ENCODE assay signal across 17 cellular contexts in genomic region chr11:3052109-3052479, GRCh38. TPM values are rescaled to one million over a fixed set of nuclear protein-coding genes. Genes with fewer than 3 reads are reported as not detected.
DNase-seq lines count a peak whose midpoint lies in the region; ATAC-seq and TF ChIP-seq lines count a peak whose summit lies in the region.
"Had no signal": no experiment of that assay in that cellular context is flagged by ENCODE, and none has a peak within 500 bp of the region (broad histone marks: within the 10 kb centered on the region; RNA-seq: fewer than 3 reads in every experiment).

No MANE protein-coding gene starts in this region.

- H3K4me2 ChIP-seq in Karpas-422 (ENCODE audit: low read depth, low read length, poor library complexity, severe bottlenecking): peak overlapping the region; percentile 91
- H3K4me2 ChIP-seq in OCI-LY1 (ENCODE audit: low read length): peak overlapping the region; percentile 9; the same call in 1 of the 2 replicates
- no peak overlapping the region for H3K4me2 ChIP-seq in neural progenitor cell
- H3K4me2 ChIP-seq: A549 had no signal

- H3K4me3 ChIP-seq in Karpas-422 (ENCODE audit: low read length) (peak overlapping the region; percentile 61; the same call in 1 of the 2 replicates), OCI-LY1 (ENCODE audit: low read depth, low read length, poor library complexity, severe bottlenecking) (no peak overlapping the region), neural progenitor cell (no peak overlapping the region)
- H3K4me3 ChIP-seq: A549, lung, ovary, uterus had no signal

- no peak overlapping the region for H3K27ac Mint-ChIP-seq in neural progenitor cell

- no peak for TF ChIP-seq CTCF in OCI-LY1 (IDR thresholded peaks at IDR 0.05; ENCODE audit: low read length)
- no peak for TF ChIP-seq CTCF in neural progenitor cell (IDR thresholded peaks at IDR 0.05)
- TF ChIP-seq CTCF in omental fat pad (IDR thresholded peaks at IDR 0.05): no peak

- H3K9me3 ChIP-seq in Karpas-422 (ENCODE audit: low read length) (no peaks in the 10 kb centered on the region), OCI-LY1 (ENCODE audit: low read length) (no peaks in the 10 kb centered on the region), neural progenitor cell (ENCODE audit: low read depth) (no peaks in the 10 kb centered on the region)
- H3K9me3 ChIP-seq: A549, ovary, uterus had no signal

- H3K36me3 ChIP-seq in Karpas-422 (ENCODE audit: insufficient read depth, low read length) (no peaks in the 10 kb centered on the region), OCI-LY1 (ENCODE audit: insufficient read depth, low read length) (peaks cover 20% of the 10 kb centered on the region), neural progenitor cell (no peaks in the 10 kb centered on the region)
- H3K36me3 ChIP-seq: ovary, uterus had no signal

- H2AFZ ChIP-seq in Karpas-422 (ENCODE audit: low read length): no peak overlapping the region
- H2AFZ ChIP-seq in OCI-LY1 (ENCODE audit: low read length): no peak overlapping the region
- H2AFZ ChIP-seq in neural progenitor cell (replicated peaks): no peak overlapping the region

- H3F3A ChIP-seq in OCI-LY1 (ENCODE audit: insufficient read depth, low read length) (no peaks in the 10 kb centered on the region), neural progenitor cell (ENCODE audit: low read depth) (no peaks in the 10 kb centered on the region)

- peaks cover 7% of the 10 kb centered on the region for H3K27me3 Mint-ChIP-seq in neural progenitor cell (ENCODE audit: insufficient read depth, low read depth)

- peaks cover 3% of the 10 kb centered on the region for H3K36me3 Mint-ChIP-seq in neural progenitor cell

- DNase-seq in NCI-H2107 treated with DMSO at 0.1 percent for 48 hours (lab: John Stamatoyannopoulos, UW; ENCODE audit: unreplicated experiment): peak; percentile 40
- no peak for DNase-seq in NCI-H2107 (lab: John Stamatoyannopoulos, UW)
- DNase-seq in Karpas-422: peak; percentile 67
- DNase-seq in neural progenitor cell (ENCODE audit: low spot score): no peak
- DNase-seq in omental fat pad (ENCODE audit: low spot score): no peak
- DNase-seq in cerebellum (ENCODE audit: low spot score): no peak
- DNase-seq: activated CD4-positive, alpha-beta T cell treated with anti-CD3 and anti-CD28 coated beads, Interleukin-2, amount 50 U/mL, for 4 hours; activated naive CD4-positive, alpha-beta T cell treated with Interleukin-2 at 50 U/mL for 16 hours; stimulated activated CD4-positive, alpha-beta T cell treated with anti-CD3 and anti-CD28 coated beads, Interleukin-15, amount 100 ng/mL, for 24 hours; T-helper 1 cell; uterus had no signal

- no peaks in the 10 kb centered on the region for H3K9me2 ChIP-seq in Karpas-422 (replicated peaks; ENCODE audit: insufficient read depth, low read length)
- H3K9me2 ChIP-seq in OCI-LY1 (ENCODE audit: low read depth, low read length): no peaks in the 10 kb centered on the region

- H3K27me3 ChIP-seq in Karpas-422 (ENCODE audit: low read length) (no peaks in the 10 kb centered on the region), OCI-LY1 (ENCODE audit: insufficient read depth, low read length) (no peaks in the 10 kb centered on the region), neural progenitor cell (no peaks in the 10 kb centered on the region)
- H3K27me3 ChIP-seq: ovary, uterus had no signal

- H3K79me2 ChIP-seq in Karpas-422 (ENCODE audit: low read length) (peaks cover 91% of the 10 kb centered on the region), OCI-LY1 (ENCODE audit: insufficient read depth, low read length) (peaks cover 3% of the 10 kb centered on the region; the same call in 1 of the 2 replicates), neural progenitor cell (ENCODE audit: low read depth) (peaks cover 73% of the 10 kb centered on the region)

- H3K4me1 ChIP-seq in Karpas-422 (ENCODE audit: low read length) (peaks cover 70% of the 10 kb centered on the region), OCI-LY1 (ENCODE audit: insufficient read depth, low read length, severe bottlenecking) (peaks cover 47% of the 10 kb centered on the region), neural progenitor cell (peaks cover 13% of the 10 kb centered on the region)

- H3K4me3 Mint-ChIP-seq in neural progenitor cell: no peak overlapping the region

- H3K27ac ChIP-seq in Karpas-422 (ENCODE audit: low read length) (peak overlapping the region; percentile 88), OCI-LY1 (ENCODE audit: low read depth, low read length, poor library complexity, severe bottlenecking) (no peak overlapping the region), neural progenitor cell (no peak overlapping the region)
- H3K27ac ChIP-seq: A549, epithelial cell of prostate, ovary, uterus had no signal

- no peak for ATAC-seq in HG02571 (IDR thresholded peaks at IDR 0.05; ENCODE audit: unreplicated experiment)
- no peak for ATAC-seq in omental fat pad (ENCODE audit: low FRiP score)
- ATAC-seq: A549 had no signal

- peaks cover 23% of the 10 kb centered on the region for H4K20me1 ChIP-seq in Karpas-422 (ENCODE audit: insufficient read depth, low read depth, low read length)
- no peaks in the 10 kb centered on the region for H4K20me1 ChIP-seq in OCI-LY1 (ENCODE audit: insufficient read depth, low read length)
- H4K20me1 ChIP-seq in neural progenitor cell (ENCODE audit: low read depth): peaks cover 8% of the 10 kb centered on the region

- H3K4me1 Mint-ChIP-seq in neural progenitor cell: peaks cover 32% of the 10 kb centered on the region

- H3K9ac ChIP-seq in Karpas-422 (ENCODE audit: low read length) (peak overlapping the region; percentile 72), OCI-LY1 (ENCODE audit: low read length) (no peak overlapping the region), neural progenitor cell (peak overlapping the region; percentile 27)

- no peaks in the 10 kb centered on the region for H3K9me3 Mint-ChIP-seq in neural progenitor cell

RNA-seq across cellular contexts. Expression of gene CARS1, which starts 5.1 kb away (rescaled TPM):
- total RNA-seq in Karpas-422 (2014; rRNA removed; shearing (Covaris generic); ENCODE audit: low replicate concordance): 55.8 and 80.6 TPM in 2 replicates
- total RNA-seq in neural progenitor cell (ENCODE audit: low replicate concordance): 17.2 and 22.3 TPM in 2 replicates
- total RNA-seq in omental fat pad: 10 to 100 TPM; 40.6 to 69.7 (median 57.8) TPM
- total RNA-seq in cerebellum: 20.2 TPM

RNA-seq across cellular contexts. Expression of gene NAP1L4, which starts 60.0 kb away (rescaled TPM):
- 80.5 and 171 TPM in 2 replicates for total RNA-seq in Karpas-422 (2014; rRNA removed; shearing (Covaris generic); ENCODE audit: low replicate concordance)
- total RNA-seq in neural progenitor cell (ENCODE audit: low replicate concordance): 108 and 191 TPM in 2 replicates
- 10 to 100 TPM; 58.2 to 90.0 (median 82.2) TPM for total RNA-seq in omental fat pad
- 156 TPM for total RNA-seq in cerebellum

Comparison
In these comparisons a context has a peak if more than half of its experiments do, and no peak if none do; other contexts are left out.
1. DNase-seq: peak in NCI-H2107 treated with DMSO at 0.1 percent for 48 hours (single experiment) and Karpas-422 (single experiment); none in NCI-H2107 (single experiment), neural progenitor cell (single experiment), omental fat pad (single experiment) and cerebellum (single experiment).